ENCODE assay signal across 8 cellular contexts in the genomic region with DNA sequence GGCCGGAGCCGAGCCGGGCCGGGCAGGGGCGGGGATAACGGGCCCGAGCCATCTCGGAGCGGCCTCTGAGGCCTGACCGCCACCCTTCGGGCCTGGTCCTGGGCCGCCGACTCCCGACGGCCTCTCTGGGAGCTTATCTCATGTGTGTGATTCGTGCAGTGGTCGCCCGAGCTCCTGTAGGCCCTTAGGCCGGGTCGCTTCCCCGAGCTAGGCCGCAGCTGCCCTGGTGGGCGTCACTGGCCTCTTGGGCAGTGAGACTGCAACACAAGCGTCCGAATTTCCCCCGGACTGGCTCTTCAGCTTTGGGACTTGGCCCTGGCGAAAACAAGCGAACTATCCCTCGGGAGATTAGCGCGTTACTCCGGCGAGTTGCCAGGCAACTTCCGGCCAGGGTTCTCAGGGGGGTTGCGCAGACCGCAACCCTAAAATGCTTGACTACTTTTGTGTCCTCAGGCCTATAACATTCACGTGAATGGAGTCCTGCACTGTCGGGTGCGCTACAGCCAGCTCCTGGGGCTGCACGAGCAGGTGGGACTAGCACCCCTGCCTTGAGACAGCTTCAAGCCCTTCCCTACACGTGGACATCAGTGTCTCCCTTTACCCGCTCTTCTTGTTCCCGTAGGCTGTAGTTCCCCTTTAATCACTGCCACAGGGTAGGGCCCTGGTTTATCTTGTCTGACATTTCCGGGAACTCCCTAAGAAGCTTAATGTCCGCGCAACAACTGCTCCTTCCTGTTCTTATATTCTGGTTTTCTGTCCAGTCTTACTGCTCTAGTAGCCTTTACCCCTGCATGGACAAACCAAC. TPM values are rescaled to one million over a fixed set of nuclear protein-coding genes. Genes with fewer than 3 reads are reported as not detected.
DNase-seq lines count a peak whose midpoint lies in the region; ATAC-seq, FAIRE-seq and TF ChIP-seq lines count a peak whose summit lies in the region.

No MANE protein-coding gene starts in this region.

- H4K5ac ChIP-seq in H9 (ENCODE audit: insufficient read length, low read depth, low read length) = no peak overlapping the region

- no peak overlapping the region for H3T11ph ChIP-seq in H9 (ENCODE audit: low read length)

- intact Hi-C loops in activated CD4-positive, alpha-beta memory T cell treated with anti-CD3 and anti-CD28 coated beads for 36 hours (cut with micrococcal nuclease) = loop anchor here (1.0 to 2.0 kb wide), 7 partner anchors 9 to 312 kb away; a partner anchor contains a TSS

- H3K4me2 ChIP-seq in H9 (ENCODE audit: insufficient read depth, insufficient read length, low read length) = peak overlapping the region; percentile 98

- H2BK12ac ChIP-seq in H9 (ENCODE audit: insufficient read length, low read depth, low read length) = no peak overlapping the region

- no peak overlapping the region for H3K23ac ChIP-seq in H9 (ENCODE audit: insufficient read length, low read depth, low read length)

- H3K18ac ChIP-seq in H9 (ENCODE audit: insufficient read length, low read depth, low read length) = no peak overlapping the region

- CTCF ChIA-PET in activated CD4-positive, alpha-beta memory T cell treated with anti-CD3 and anti-CD28 coated beads for 36 hours (lab: Charles Lee) = interaction anchor here (0.7 to 5.8 kb wide), 8 partner anchors 9 to 312 kb away, joined by 3 to 38 read pairs (median 6); a partner anchor contains a TSS

- H3K27me3 Mint-ChIP-seq in H9 (ENCODE audit: low read depth) = no peaks in the 10 kb centered on the region
- H3K27me3 Mint-ChIP-seq in activated CD4-positive, alpha-beta memory T cell treated with anti-CD3 and anti-CD28 coated beads for 36 hours = no peaks in the 10 kb centered on the region
- no peaks in the 10 kb centered on the region for H3K27me3 Mint-ChIP-seq in natural killer cell treated with Interleukin-12 subunit alpha and Interleukin-12 subunit beta and Interleukin-15 and Interleukin-18, amount 100 ng/mL, for 72 hours

- H3K9me3 Mint-ChIP-seq in H9 = peaks cover 0 to 3% of the 10 kb centered on the region in 2 experiments; a peak in 1 of 5 replicates
- no peaks in the 10 kb centered on the region for H3K9me3 Mint-ChIP-seq in activated CD4-positive, alpha-beta memory T cell treated with anti-CD3 and anti-CD28 coated beads for 36 hours
- H3K9me3 Mint-ChIP-seq in natural killer cell treated with Interleukin-12 subunit alpha and Interleukin-12 subunit beta and Interleukin-15 and Interleukin-18, amount 100 ng/mL, for 72 hours = no peaks in the 10 kb centered on the region

- H4K8ac ChIP-seq in H9 (replicated peaks; ENCODE audit: insufficient read length, low read depth, low read length) = no peak overlapping the region

- no peak for FAIRE-seq in urothelium cell line (lab: Jason Lieb, UNC)

- WGBS in H9 (ENCODE audit: extremely low coverage, insufficient read length, low lambda C conversion rate) = no CpG with 5 or more reads among the region's 46 CpGs

- H3K79me1 ChIP-seq in H9 (ENCODE audit: insufficient read depth, low read depth, low read length, poor library complexity, severe bottlenecking) = peaks cover 3% of the 10 kb centered on the region

- DNase-seq in DMS79 treated with DMSO at 0.1 percent for 48 hours (lab: John Stamatoyannopoulos, UW) = peak; percentile 17
- DNase-seq in DMS79 (lab: John Stamatoyannopoulos, UW) = no peak
- no peak for DNase-seq in H9
- DNase-seq in MG63 = peak; percentile 43
- DNase-seq in activated CD4-positive, alpha-beta memory T cell treated with anti-CD3 and anti-CD28 coated beads for 36 hours = peak; percentile 41
- DNase-seq in fibroblast of gingiva (ENCODE audit: low read depth) = peak; percentile 61
- DNase-seq in natural killer cell treated with Interleukin-12 subunit alpha and Interleukin-12 subunit beta and Interleukin-15 and Interleukin-18, amount 100 ng/mL, for 72 hours (ENCODE audit: low spot score) = no peak
- no peak for DNase-seq in urothelium cell line (ENCODE audit: low spot score)

- H2BK5ac ChIP-seq in H9 (ENCODE audit: insufficient read length, low read length) = no peak overlapping the region

- peak overlapping the region; percentile 98 to 99 for H3K4me3 Mint-ChIP-seq in H9
- peak overlapping the region; percentile 87 for H3K4me3 Mint-ChIP-seq in activated CD4-positive, alpha-beta memory T cell treated with anti-CD3 and anti-CD28 coated beads for 36 hours
- H3K4me3 Mint-ChIP-seq in natural killer cell treated with Interleukin-12 subunit alpha and Interleukin-12 subunit beta and Interleukin-15 and Interleukin-18, amount 100 ng/mL, for 72 hours = peak overlapping the region; percentile 86

- H3K27ac ChIP-seq in H9 (ENCODE audit: insufficient read length, low read depth, low read length) = no peak overlapping the region

- H3K9me3 ChIP-seq in H9 (ENCODE audit: control insufficient read depth, low read depth, low read length) (no peaks in the 10 kb centered on the region), MG63 (no peaks in the 10 kb centered on the region)

- no peak overlapping the region for H4K91ac ChIP-seq in H9 (ENCODE audit: insufficient read length, low read depth, low read length)

- no peak overlapping the region for H2AK5ac ChIP-seq in H9 (ENCODE audit: insufficient read length, low read length)

- H3K4me1 Mint-ChIP-seq in H9 = peaks cover 13 to 22% of the 10 kb centered on the region in 2 experiments
- H3K4me1 Mint-ChIP-seq in activated CD4-positive, alpha-beta memory T cell treated with anti-CD3 and anti-CD28 coated beads for 36 hours (ENCODE audit: low read depth) = peaks cover 29% of the 10 kb centered on the region
- peaks cover 32 to 34% of the 10 kb centered on the region in 2 donors for H3K4me1 Mint-ChIP-seq in natural killer cell treated with Interleukin-12 subunit alpha and Interleukin-12 subunit beta and Interleukin-15 and Interleukin-18, amount 100 ng/mL, for 72 hours (ENCODE audit: low read depth in 2 of 2)

- H3K36me3 ChIP-seq in MG63 = peaks cover 79% of the 10 kb centered on the region

- H3K56ac ChIP-seq in H9 (ENCODE audit: insufficient read length, low read depth, low read length) = no peak overlapping the region

- no peak overlapping the region for H2AFZ ChIP-seq in H9 (ENCODE audit: low read length)

- TF ChIP-seq CTCF in H9 (conservative IDR thresholded peaks at IDR 0.05) = no peak

- peaks cover 51 to 68% (median 67%) of the 10 kb centered on the region in 3 experiments; a peak in 6 of 7 replicates for H3K36me3 Mint-ChIP-seq in H9 (ENCODE audit: insufficient read depth in 1 of 3, low read depth in 3 of 3)
- peaks cover 50% of the 10 kb centered on the region for H3K36me3 Mint-ChIP-seq in activated CD4-positive, alpha-beta memory T cell treated with anti-CD3 and anti-CD28 coated beads for 36 hours
- H3K36me3 Mint-ChIP-seq in natural killer cell treated with Interleukin-12 subunit alpha and Interleukin-12 subunit beta and Interleukin-15 and Interleukin-18, amount 100 ng/mL, for 72 hours = peaks cover 20% of the 10 kb centered on the region

- no peak overlapping the region for H2BK20ac ChIP-seq in H9 (ENCODE audit: low read depth, low read length, poor library complexity, severe bottlenecking)

- H3K4me3 ChIP-seq in MG63 = peak overlapping the region; percentile 92

- H3K4ac ChIP-seq in H9 (ENCODE audit: low read depth, low read length) = no peak overlapping the region

- peak; percentile 42 to 56 for ATAC-seq in natural killer cell treated with Interleukin-12 subunit alpha and Interleukin-12 subunit beta and Interleukin-15 and Interleukin-18, amount 100 ng/mL, for 72 hours

- peaks cover 12% of the 10 kb centered on the region for H3K23me2 ChIP-seq in H9 (ENCODE audit: insufficient read length, low read depth, low read length, poor library complexity, severe bottlenecking)

- no peak overlapping the region for H2BK120ac ChIP-seq in H9 (ENCODE audit: low read depth, low read length, poor library complexity, severe bottlenecking)

- H3K27me3 ChIP-seq in H9 (ENCODE audit: insufficient read depth, low read length) (no peaks in the 10 kb centered on the region), MG63 (no peaks in the 10 kb centered on the region)

- POLR2A ChIA-PET in activated CD4-positive, alpha-beta memory T cell treated with anti-CD3 and anti-CD28 coated beads for 36 hours (lab: Charles Lee) = interaction anchor here (0.6 to 4.3 kb wide), 9 partner anchors 9 to 318 kb away, joined by 3 to 54 read pairs (median 4); a partner anchor contains a TSS

- H3K14ac ChIP-seq in H9 (ENCODE audit: insufficient read depth, low read length) = peak overlapping the region; percentile 50; the same call in 1 of the 2 replicates

- peak overlapping the region; percentile 60 to 99 (median 98); a peak in 6 of 7 replicates for H3K27ac Mint-ChIP-seq in H9
- H3K27ac Mint-ChIP-seq in activated CD4-positive, alpha-beta memory T cell treated with anti-CD3 and anti-CD28 coated beads for 36 hours = peak overlapping the region; percentile 96
- H3K27ac Mint-ChIP-seq in natural killer cell treated with Interleukin-12 subunit alpha and Interleukin-12 subunit beta and Interleukin-15 and Interleukin-18, amount 100 ng/mL, for 72 hours = peak overlapping the region; percentile 83 to 91

- peaks cover 3% of the 10 kb centered on the region; the same call in 1 of the 2 replicates for H3K4me1 ChIP-seq in H9 (ENCODE audit: insufficient read depth, low read length)

- H3K9ac ChIP-seq in H9 (ENCODE audit: extremely low read depth, insufficient read length, low read length) = peak overlapping the region; percentile 76

- no peaks in the 10 kb centered on the region for H4K20me1 ChIP-seq in H9 (ENCODE audit: control insufficient read depth, insufficient read depth, insufficient read length)

- H2BK15ac ChIP-seq in H9 (ENCODE audit: low read depth, low read length) = no peak overlapping the region

- peaks cover 5% of the 10 kb centered on the region; the same call in 1 of the 2 replicates for H3K79me2 ChIP-seq in H9 (ENCODE audit: insufficient read depth, low read length)

RNA-seq across cellular contexts. Expression of a gene that starts 0.6 kb away (rescaled TPM):
- total RNA-seq in H9 (2021) = 78.1 and 81.1 TPM in 2 replicates
- total RNA-seq in MG63 (2014; rRNA removed; shearing (Covaris generic); ENCODE audit: low replicate concordance) = 195 and 280 TPM in 2 replicates
- 10 to 100 TPM; 91.2 to 93.2 TPM for total RNA-seq in activated CD4-positive, alpha-beta memory T cell treated with anti-CD3 and anti-CD28 coated beads for 36 hours
- total RNA-seq in natural killer cell treated with Interleukin-12 subunit alpha and Interleukin-12 subunit beta and Interleukin-15 and Interleukin-18, amount 100 ng/mL, for 72 hours = 100 to 1,000 TPM; 100 to 113 TPM

RNA-seq across cellular contexts. Expression of a gene that starts 0.9 kb away (rescaled TPM):
- 62.1 and 67.2 TPM in 2 replicates for total RNA-seq in H9 (2021)
- 33.6 and 48.0 TPM in 2 replicates for total RNA-seq in MG63 (2014; rRNA removed; shearing (Covaris generic); ENCODE audit: low replicate concordance)
- 10 to 100 TPM; 34.6 to 36.5 TPM for total RNA-seq in activated CD4-positive, alpha-beta memory T cell treated with anti-CD3 and anti-CD28 coated beads for 36 hours
- total RNA-seq in natural killer cell treated with Interleukin-12 subunit alpha and Interleukin-12 subunit beta and Interleukin-15 and Interleukin-18, amount 100 ng/mL, for 72 hours = 10 to 100 TPM; 49.5 to 52.0 TPM

RNA-seq across cellular contexts. Expression of a gene that starts 9.5 kb away (rescaled TPM):
- 24.8 and 26.5 TPM in 2 replicates for total RNA-seq in H9 (2021)
- total RNA-seq in MG63 (2014; rRNA removed; shearing (Covaris generic); ENCODE audit: low replicate concordance) = 0.74 and 6.5 TPM in 2 replicates
- total RNA-seq in activated CD4-positive, alpha-beta memory T cell treated with anti-CD3 and anti-CD28 coated beads for 36 hours = 1 to 10 TPM; 8.6 to 9.7 TPM
- 10 to 100 TPM; 21.8 to 23.6 TPM for total RNA-seq in natural killer cell treated with Interleukin-12 subunit alpha and Interleukin-12 subunit beta and Interleukin-15 and Interleukin-18, amount 100 ng/mL, for 72 hours

RNA-seq across cellular contexts. Expression of a gene that starts 14.5 kb away (rescaled TPM):
- total RNA-seq in H9 (2021) = 109 TPM in 2 replicates
- total RNA-seq in MG63 (2014; rRNA removed; shearing (Covaris generic); ENCODE audit: low replicate concordance) = 53.5 and 56.5 TPM in 2 replicates
- 10 to 100 TPM; 55.2 to 64.5 TPM for total RNA-seq in activated CD4-positive, alpha-beta memory T cell treated with anti-CD3 and anti-CD28 coated beads for 36 hours
- total RNA-seq in natural killer cell treated with Interleukin-12 subunit alpha and Interleukin-12 subunit beta and Interleukin-15 and Interleukin-18, amount 100 ng/mL, for 72 hours = 100 to 1,000 TPM in 1 of 2 donors, 10 to 100 TPM in 1; 85.4 to 107 TPM

RNA-seq across cellular contexts. Expression of a gene that starts 38.4 kb away (rescaled TPM):
- 146 and 150 TPM in 2 replicates for total RNA-seq in H9 (2021)
- 139 and 145 TPM in 2 replicates for total RNA-seq in MG63 (2014; rRNA removed; shearing (Covaris generic); ENCODE audit: low replicate concordance)
- 100 to 1,000 TPM; 127 to 132 TPM for total RNA-seq in activated CD4-positive, alpha-beta memory T cell treated with anti-CD3 and anti-CD28 coated beads for 36 hours
- 100 to 1,000 TPM; 110 to 158 TPM for total RNA-seq in natural killer cell treated with Interleukin-12 subunit alpha and Interleukin-12 subunit beta and Interleukin-15 and Interleukin-18, amount 100 ng/mL, for 72 hours

Comparison
In these comparisons a context has a peak if more than half of its experiments do, and no peak if none do; other contexts are left out.
1. DNase-seq: peak in DMS79 treated with DMSO at 0.1 percent for 48 hours (single experiment), MG63 (single experiment), activated CD4-positive, alpha-beta memory T cell treated with anti-CD3 and anti-CD28 coated beads for 36 hours (single experiment) and fibroblast of gingiva (single experiment); none in DMS79 (single experiment), H9 (single experiment), natural killer cell treated with Interleukin-12 subunit alpha and Interleukin-12 subunit beta and Interleukin-15 and Interleukin-18, amount 100 ng/mL, for 72 hours (single experiment) and urothelium cell line (single experiment).
2. Peak in every context shown above with its lines, with median percentiles within 50 percentile points of each other: H3K27ac Mint-ChIP-seq and H3K4me3 Mint-ChIP-seq.